ENCODE assay signal across 17 cellular contexts in genomic region chr10:95312986-95313495, GRCh38.
"Had no signal": no experiment of that assay in that cellular context is flagged by ENCODE, and none has a peak within 500 bp of the region (broad histone marks: within the 10 kb centered on the region; RNA-seq: fewer than 3 reads in every experiment).

No MANE protein-coding gene starts in this region.

- H3K9me3 ChIP-seq: right atrium auricular region, transverse colon had no signal

- H3K27ac ChIP-seq: skin epidermis had no signal

- H3K27me3 ChIP-seq: right atrium auricular region, transverse colon had no signal

- DNase-seq: activated CD4-positive, alpha-beta T cell treated with anti-CD3 and anti-CD28 coated beads, Interleukin-2, amount 10 ng/mL, durations not matched to agents 7 days and 5 days; activated CD8-positive, alpha-beta memory T cell treated with anti-CD3 and anti-CD28 coated beads for 24 hours; activated gamma-delta T cell treated with Interleukin-2 at 50 U/mL for 16 hours; amniotic stem cell; dermis blood vessel endothelial cell; erythroblast; natural killer cell; nucleus accumbens; posterior cingulate gyrus; stimulated activated CD4-positive, alpha-beta T cell treated with anti-CD3 and anti-CD28 coated beads, Interleukin-15, amount 100 ng/mL, for 24 hours; stimulated activated CD4-positive, alpha-beta T cell treated with anti-CD3 and anti-CD28 coated beads, Interleukin-4, amount 100 ng/mL, for 1 hour; stimulated activated naive B cell treated with anti-CD40 and anti-IgM and Interleukin-4, amounts not matched to agents 10 μg/mL and 1 μg/mL and 100 μg/mL, for 72 hours; T-helper 17 cell; transverse colon had no signal

- H3K4me3 ChIP-seq: right atrium auricular region, skin epidermis, transverse colon had no signal

- ATAC-seq: left lobe of liver; natural killer cell; stimulated activated naive B cell treated with anti-CD40 and anti-IgM and Interleukin-4, amounts not matched to agents 10 μg/mL and 1 μg/mL and 100 μg/mL, for 72 hours; T-helper 17 cell had no signal
